Comparison of ENCODE assay signal across 1 cellular context in genomic region chr22:24451162-24451561, GRCh38.
TF ChIP-seq lines count a peak whose summit lies in the region.

No MANE protein-coding gene starts in this region.

TF ChIP-seq in K562, 482 proteins besides CTCF, POLR2A, EP300 and RAD21:
- TF ChIP-seq ADNP (tag; IDR thresholded peaks at IDR 0.05): 0 out of 2 replicates have a peak, but pooled peaks have one; percentile 45
- TF ChIP-seq U2AF1 (optimal IDR thresholded peaks at IDR 0.05; ENCODE audit: low read depth, low read length): no peak
- TF ChIP-seq CHD4 (IDR thresholded peaks at IDR 0.05; ENCODE audit: insufficient read depth, insufficient replicate concordance, low read depth, low read length, poor library complexity, severe bottlenecking): peak; percentile 64
- peak; percentile 83 for TF ChIP-seq RBM25 (IDR thresholded peaks at IDR 0.05; ENCODE audit: low read depth, low read length, severe bottlenecking)
- TF ChIP-seq POLR2H (tag; IDR thresholded peaks at IDR 0.05; ENCODE audit: low read depth): no peak
- TF ChIP-seq BCOR (IDR thresholded peaks at IDR 0.05): peak; percentile 40; the same call in 1 of the 2 replicates
TF ChIP-seq in K562: peak in this region for 4.
